Comparison of ENCODE assay signal across 19 cellular contexts in the genomic region with DNA sequence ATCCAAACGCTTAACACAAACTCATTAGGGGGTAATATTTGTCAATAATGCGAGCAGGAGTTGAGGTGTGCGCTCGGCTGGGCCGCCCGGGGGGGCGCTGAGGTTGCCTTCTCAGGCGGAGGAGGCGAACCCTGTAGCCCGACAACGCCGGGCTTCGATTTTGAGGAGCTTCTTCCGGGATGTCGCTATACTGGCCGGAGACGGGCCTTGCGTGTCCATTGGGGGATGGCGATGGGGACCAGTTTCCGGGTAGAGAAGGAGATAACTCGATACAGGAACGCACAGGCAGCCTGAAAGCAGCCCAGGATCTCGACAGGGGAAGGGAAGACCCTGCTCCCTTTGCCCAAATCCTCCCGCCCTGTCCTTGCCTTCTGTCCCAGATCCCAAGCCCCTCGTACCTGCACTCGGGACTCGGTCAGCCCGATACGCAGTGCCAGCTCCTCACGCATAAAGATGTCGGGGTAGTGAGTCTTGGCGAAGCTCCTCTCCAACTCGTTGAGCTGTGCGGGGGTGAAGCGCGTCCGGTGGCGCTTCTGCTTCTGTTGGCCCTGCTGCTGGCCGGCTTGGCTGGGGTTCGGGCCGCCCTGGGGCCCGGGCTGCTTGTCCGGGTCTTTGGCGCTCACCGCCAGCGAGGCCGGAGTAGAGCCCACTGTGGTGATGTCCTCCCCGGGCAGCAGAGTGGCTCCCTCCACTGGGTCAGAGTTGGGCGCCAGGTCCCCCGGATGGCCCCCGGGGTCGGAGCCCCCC. TPM values are rescaled to one million over a fixed set of nuclear protein-coding genes. Genes with fewer than 3 reads are reported as not detected.
DNase-seq lines count a peak whose midpoint lies in the region; ATAC-seq and TF ChIP-seq lines count a peak whose summit lies in the region.
"Had no signal": no experiment of that assay in that cellular context is flagged by ENCODE, and none has a peak within 500 bp of the region (broad histone marks: within the 10 kb centered on the region; RNA-seq: fewer than 3 reads in every experiment).

No MANE protein-coding gene starts in this region.

- H3K9me3 ChIP-seq in HUES6 (ENCODE audit: control insufficient read depth, insufficient read depth, low read depth, low read length), result no peaks in the 10 kb centered on the region
- H3K9me3 ChIP-seq: colonic mucosa, SJSA1 had no signal

- H3K4me3 ChIP-seq in HUES6 (ENCODE audit: low read depth, low read length), result peak overlapping the region; percentile 43
- H3K4me3 ChIP-seq: body of pancreas, colonic mucosa, SJSA1 had no signal

- H3K36me3 Mint-ChIP-seq in activated CD8-positive, alpha-beta memory T cell treated with anti-CD3 and anti-CD28 coated beads, Interleukin-2, amount 10 ng/mL, durations not matched to agents 7 days and 5 days, result peaks cover 12% of the 10 kb centered on the region
- H3K36me3 Mint-ChIP-seq in type B pancreatic cell, result no peaks in the 10 kb centered on the region
- H3K36me3 Mint-ChIP-seq in stimulated activated memory B cell treated with anti-CD40 and anti-IgM and Interleukin-4, amounts not matched to agents 10 μg/mL and 1 μg/mL and 100 μg/mL, for 72 hours, result peaks cover 5% of the 10 kb centered on the region

- peaks cover 100% of the 10 kb centered on the region for H3K27me3 ChIP-seq in HUES6 (ENCODE audit: control insufficient read depth, insufficient read depth, low read length)

- H3K27ac Mint-ChIP-seq in activated CD8-positive, alpha-beta memory T cell treated with anti-CD3 and anti-CD28 coated beads, Interleukin-2, amount 10 ng/mL, durations not matched to agents 7 days and 5 days, result peak overlapping the region; percentile 52
- H3K27ac Mint-ChIP-seq in type B pancreatic cell, result no peak overlapping the region
- no peak overlapping the region for H3K27ac Mint-ChIP-seq in stimulated activated memory B cell treated with anti-CD40 and anti-IgM and Interleukin-4, amounts not matched to agents 10 μg/mL and 1 μg/mL and 100 μg/mL, for 72 hours

- no peaks in the 10 kb centered on the region for H3K9me3 Mint-ChIP-seq in activated CD8-positive, alpha-beta memory T cell treated with anti-CD3 and anti-CD28 coated beads, Interleukin-2, amount 10 ng/mL, durations not matched to agents 7 days and 5 days (ENCODE audit: low read depth)
- no peaks in the 10 kb centered on the region for H3K9me3 Mint-ChIP-seq in type B pancreatic cell
- H3K9me3 Mint-ChIP-seq in stimulated activated memory B cell treated with anti-CD40 and anti-IgM and Interleukin-4, amounts not matched to agents 10 μg/mL and 1 μg/mL and 100 μg/mL, for 72 hours, result peaks cover 4% of the 10 kb centered on the region

- H3K4me3 Mint-ChIP-seq in activated CD8-positive, alpha-beta memory T cell treated with anti-CD3 and anti-CD28 coated beads, Interleukin-2, amount 10 ng/mL, durations not matched to agents 7 days and 5 days, result no peak overlapping the region
- no peak overlapping the region for H3K4me3 Mint-ChIP-seq in type B pancreatic cell
- H3K4me3 Mint-ChIP-seq in stimulated activated memory B cell treated with anti-CD40 and anti-IgM and Interleukin-4, amounts not matched to agents 10 μg/mL and 1 μg/mL and 100 μg/mL, for 72 hours, result no peak overlapping the region

- no peaks in the 10 kb centered on the region for H3K36me3 ChIP-seq in HUES6 (ENCODE audit: control insufficient read depth, insufficient read depth, low read length)
- H3K36me3 ChIP-seq: colonic mucosa, SJSA1 had no signal

- CTCF ChIA-PET in activated CD8-positive, alpha-beta memory T cell treated with anti-CD3 and anti-CD28 coated beads, Interleukin-2, amount 10 ng/mL, durations not matched to agents 7 days and 5 days (lab: Charles Lee), result no interaction called here

- ATAC-seq in activated CD8-positive, alpha-beta memory T cell treated with anti-CD3 and anti-CD28 coated beads, Interleukin-2, amount 10 ng/mL, durations not matched to agents 7 days and 5 days, result no peak
- ATAC-seq in stimulated activated memory B cell treated with anti-CD40 and anti-IgM and Interleukin-4, amounts not matched to agents 10 μg/mL and 1 μg/mL and 100 μg/mL, for 72 hours, result no peak
- no peak for ATAC-seq in HG03039 (IDR thresholded peaks at IDR 0.05; ENCODE audit: unreplicated experiment)
- ATAC-seq in HG02623 (IDR thresholded peaks at IDR 0.05; ENCODE audit: unreplicated experiment), result no peak
- ATAC-seq: body of pancreas; naive thymus-derived CD4-positive, alpha-beta T cell had no signal

- H3K4me1 Mint-ChIP-seq in activated CD8-positive, alpha-beta memory T cell treated with anti-CD3 and anti-CD28 coated beads, Interleukin-2, amount 10 ng/mL, durations not matched to agents 7 days and 5 days, result peaks cover 14% of the 10 kb centered on the region
- H3K4me1 Mint-ChIP-seq in type B pancreatic cell (ENCODE audit: unreplicated experiment), result no peaks in the 10 kb centered on the region
- H3K4me1 Mint-ChIP-seq in stimulated activated memory B cell treated with anti-CD40 and anti-IgM and Interleukin-4, amounts not matched to agents 10 μg/mL and 1 μg/mL and 100 μg/mL, for 72 hours, result peaks cover 6% of the 10 kb centered on the region

- no peak for DNase-seq in activated CD8-positive, alpha-beta memory T cell treated with anti-CD3 and anti-CD28 coated beads, Interleukin-2, amount 10 ng/mL, durations not matched to agents 7 days and 5 days
- no peak for DNase-seq in activated CD8-positive, alpha-beta memory T cell treated with anti-CD3 and anti-CD28 coated beads for 24 hours
- DNase-seq in iPS-NIHi7 (ENCODE audit: extremely low spot score) (peak; percentile 24), type B pancreatic cell (ENCODE audit: extremely low spot score, unreplicated experiment) (peak; percentile 68)
- DNase-seq: activated gamma-delta T cell treated with Interleukin-2 at 50 U/mL for 16 hours; body of pancreas; colonic mucosa; MM.1S; naive thymus-derived CD4-positive, alpha-beta T cell; OCI-M1 had no signal

- no peak overlapping the region for H3K9ac ChIP-seq in HUES6 (ENCODE audit: low read length)

- H3K27me3 Mint-ChIP-seq in activated CD8-positive, alpha-beta memory T cell treated with anti-CD3 and anti-CD28 coated beads, Interleukin-2, amount 10 ng/mL, durations not matched to agents 7 days and 5 days, result peaks cover 79% of the 10 kb centered on the region
- H3K27me3 Mint-ChIP-seq in type B pancreatic cell, result peaks cover 97% of the 10 kb centered on the region
- H3K27me3 Mint-ChIP-seq in stimulated activated memory B cell treated with anti-CD40 and anti-IgM and Interleukin-4, amounts not matched to agents 10 μg/mL and 1 μg/mL and 100 μg/mL, for 72 hours, result peaks cover 74% of the 10 kb centered on the region

- H3K27ac ChIP-seq in HUES6 (ENCODE audit: low read depth, low read length), result no peak overlapping the region
- H3K27ac ChIP-seq: body of pancreas, colonic mucosa, epithelial cell of prostate, SJSA1 had no signal

- H3K4me1 ChIP-seq in HUES6 (ENCODE audit: control insufficient read depth, insufficient read depth, low read length), result peaks cover 43% of the 10 kb centered on the region
- H3K4me1 ChIP-seq: colonic mucosa, SJSA1 had no signal

- no peak for TF ChIP-seq CTCF in type B pancreatic cell (conservative IDR thresholded peaks at IDR 0.05)

RNA-seq across cellular contexts. Expression of a gene that starts 1.9 kb away (rescaled TPM):
- under 1 TPM in 1 of 2 experiments, not detected in 1; 0.05 TPM for total RNA-seq in activated CD8-positive, alpha-beta memory T cell treated with anti-CD3 and anti-CD28 coated beads, Interleukin-2, amount 10 ng/mL, durations not matched to agents 7 days and 5 days
- total RNA-seq in type B pancreatic cell (ENCODE audit: low replicate concordance), result 0.17 and 0.31 TPM in 2 replicates
- total RNA-seq: body of pancreas; colonic mucosa; frontal cortex; liver; naive thymus-derived CD4-positive, alpha-beta T cell; NCI-H460; SJSA1 had no signal

Comparison
In these comparisons a context has a peak if more than half of its experiments do, and no peak if none do; other contexts are left out.
1. DNase-seq: peak in iPS-NIHi7 (single experiment) and type B pancreatic cell (single experiment); none in activated CD8-positive, alpha-beta memory T cell treated with anti-CD3 and anti-CD28 coated beads, Interleukin-2, amount 10 ng/mL, durations not matched to agents 7 days and 5 days (single experiment) and activated CD8-positive, alpha-beta memory T cell treated with anti-CD3 and anti-CD28 coated beads for 24 hours (single experiment).